ENCODE assay signal across 9 cellular contexts in the genomic region with DNA sequence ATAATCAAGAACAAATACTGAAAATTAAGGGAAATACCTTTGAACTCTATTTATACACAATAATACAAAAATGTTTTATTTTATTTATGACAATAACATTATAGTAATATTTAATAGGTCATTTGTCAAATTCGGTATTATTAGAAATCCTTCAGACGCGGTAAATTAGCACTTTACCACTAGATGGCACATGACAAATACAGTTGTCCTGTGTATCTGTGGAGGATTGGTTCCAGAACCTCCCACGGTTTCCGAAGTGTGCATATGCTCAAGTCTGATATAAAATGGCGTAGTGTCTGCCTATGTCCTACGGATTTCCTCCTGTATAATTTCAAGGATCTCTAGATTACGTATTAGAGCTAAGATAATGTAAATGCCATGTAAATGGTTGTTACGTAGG. TPM values are rescaled to one million over a fixed set of nuclear protein-coding genes. Genes with fewer than 3 reads are reported as not detected.
DNase-seq lines count a peak whose midpoint lies in the region; ATAC-seq and TF ChIP-seq lines count a peak whose summit lies in the region.
"Had no signal": no experiment of that assay in that cellular context is flagged by ENCODE, and none has a peak within 500 bp of the region (broad histone marks: within the 10 kb centered on the region; RNA-seq: fewer than 3 reads in every experiment).

No MANE protein-coding gene starts in this region.

- no peak for DNase-seq in stimulated activated naive CD8-positive, alpha-beta T cell treated with anti-CD3 and anti-CD28 coated beads, Interleukin-15, amount 100 ng/mL, for 72 hours
- DNase-seq in stimulated activated naive CD8-positive, alpha-beta T cell treated with anti-CD3 and anti-CD28 coated beads, Interleukin-15, Interleukin-2, amounts not matched to agents 100 U/mL and 50 U/mL, for 24 hours: no peak
- DNase-seq in NCI-H69 (lab: John Stamatoyannopoulos, UW) (peak; percentile 62), fibroblast of the aortic adventitia (ENCODE audit: low read depth) (peak; percentile 26), occipital lobe (lab: John Stamatoyannopoulos, UW) (no peak)
- DNase-seq in effector memory CD8-positive, alpha-beta T cell: no peak
- no peak for DNase-seq in activated CD4-positive, alpha-beta T cell treated with anti-CD3 and anti-CD28 coated beads, Interleukin-2, amount 50 U/mL, for 4 hours

- ATAC-seq in stimulated activated naive CD8-positive, alpha-beta T cell treated with anti-CD3 and anti-CD28 coated beads, Interleukin-15, amount 100 ng/mL, for 72 hours: peak; percentile 70
- no peak for ATAC-seq in stimulated activated naive CD8-positive, alpha-beta T cell treated with anti-CD3 and anti-CD28 coated beads, Interleukin-15, Interleukin-2, amounts not matched to agents 100 U/mL and 50 U/mL, for 24 hours
- ATAC-seq in effector memory CD8-positive, alpha-beta T cell (replicated peaks): no peak
- no peak for ATAC-seq in GM21526 (IDR thresholded peaks at IDR 0.05; ENCODE audit: low FRiP score, unreplicated experiment)

- H3K4me3 ChIP-seq in fibroblast of the aortic adventitia (ENCODE audit: low read depth, low read length): no peak overlapping the region

- H3K27me3 Mint-ChIP-seq in stimulated activated naive CD8-positive, alpha-beta T cell treated with anti-CD3 and anti-CD28 coated beads, Interleukin-15, amount 100 ng/mL, for 72 hours: no peaks in the 10 kb centered on the region
- H3K27me3 Mint-ChIP-seq in effector memory CD8-positive, alpha-beta T cell: no peaks in the 10 kb centered on the region

- no peaks in the 10 kb centered on the region for H3K4me1 Mint-ChIP-seq in stimulated activated naive CD8-positive, alpha-beta T cell treated with anti-CD3 and anti-CD28 coated beads, Interleukin-15, amount 100 ng/mL, for 72 hours
- no peaks in the 10 kb centered on the region for H3K4me1 Mint-ChIP-seq in effector memory CD8-positive, alpha-beta T cell (ENCODE audit: low read depth in 2 of 2)

- H3K9me3 Mint-ChIP-seq in stimulated activated naive CD8-positive, alpha-beta T cell treated with anti-CD3 and anti-CD28 coated beads, Interleukin-15, amount 100 ng/mL, for 72 hours: no peaks in the 10 kb centered on the region
- H3K9me3 Mint-ChIP-seq in effector memory CD8-positive, alpha-beta T cell: peaks cover 0 to 1% of the 10 kb centered on the region in 2 donors
- H3K9me3 Mint-ChIP-seq: T-helper 1 cell treated with Interleukin-12 subunit alpha and Interleukin-12 subunit beta and Interleukin-4 antibody, amounts not matched to agents 30 μg/mL and 1 μg/mL, for 36 hours had no signal

- no peaks in the 10 kb centered on the region for H3K36me3 Mint-ChIP-seq in effector memory CD8-positive, alpha-beta T cell (ENCODE audit: insufficient read depth)

- H3K27ac Mint-ChIP-seq in stimulated activated naive CD8-positive, alpha-beta T cell treated with anti-CD3 and anti-CD28 coated beads, Interleukin-15, amount 100 ng/mL, for 72 hours: no peak overlapping the region
- no peak overlapping the region for H3K27ac Mint-ChIP-seq in effector memory CD8-positive, alpha-beta T cell
- H3K27ac Mint-ChIP-seq: T-helper 1 cell treated with Interleukin-12 subunit alpha and Interleukin-12 subunit beta and Interleukin-4 antibody, amounts not matched to agents 30 μg/mL and 1 μg/mL, for 36 hours had no signal

- TF ChIP-seq CTCF in fibroblast of the aortic adventitia (IDR thresholded peaks at IDR 0.05; ENCODE audit: insufficient read depth, low read length): peak; percentile 33

- no peak overlapping the region for H3K4me3 Mint-ChIP-seq in stimulated activated naive CD8-positive, alpha-beta T cell treated with anti-CD3 and anti-CD28 coated beads, Interleukin-15, amount 100 ng/mL, for 72 hours
- H3K4me3 Mint-ChIP-seq in effector memory CD8-positive, alpha-beta T cell: no peak overlapping the region
- H3K4me3 Mint-ChIP-seq: T-helper 1 cell treated with Interleukin-12 subunit alpha and Interleukin-12 subunit beta and Interleukin-4 antibody, amounts not matched to agents 30 μg/mL and 1 μg/mL, for 36 hours had no signal

RNA-seq across cellular contexts. Expression of gene LINC00632, which starts 8.1 kb away (rescaled TPM):
- 10.9 and 17.1 TPM in 2 replicates for total RNA-seq in fibroblast of the aortic adventitia (ENCODE audit: low replicate concordance)
- 44.6 TPM for total RNA-seq in occipital lobe

Comparison
In these comparisons a context has a peak if more than half of its experiments do, and no peak if none do; other contexts are left out.
1. DNase-seq: peak in NCI-H69 (single experiment) and fibroblast of the aortic adventitia (single experiment); none in stimulated activated naive CD8-positive, alpha-beta T cell treated with anti-CD3 and anti-CD28 coated beads, Interleukin-15, amount 100 ng/mL, for 72 hours (0 of 2), stimulated activated naive CD8-positive, alpha-beta T cell treated with anti-CD3 and anti-CD28 coated beads, Interleukin-15, Interleukin-2, amounts not matched to agents 100 U/mL and 50 U/mL, for 24 hours (single experiment), effector memory CD8-positive, alpha-beta T cell (0 of 3), occipital lobe (single experiment) and activated CD4-positive, alpha-beta T cell treated with anti-CD3 and anti-CD28 coated beads, Interleukin-2, amount 50 U/mL, for 4 hours (0 of 2).